Comparison of ENCODE assay signal across 9 cellular contexts in the genomic region with DNA sequence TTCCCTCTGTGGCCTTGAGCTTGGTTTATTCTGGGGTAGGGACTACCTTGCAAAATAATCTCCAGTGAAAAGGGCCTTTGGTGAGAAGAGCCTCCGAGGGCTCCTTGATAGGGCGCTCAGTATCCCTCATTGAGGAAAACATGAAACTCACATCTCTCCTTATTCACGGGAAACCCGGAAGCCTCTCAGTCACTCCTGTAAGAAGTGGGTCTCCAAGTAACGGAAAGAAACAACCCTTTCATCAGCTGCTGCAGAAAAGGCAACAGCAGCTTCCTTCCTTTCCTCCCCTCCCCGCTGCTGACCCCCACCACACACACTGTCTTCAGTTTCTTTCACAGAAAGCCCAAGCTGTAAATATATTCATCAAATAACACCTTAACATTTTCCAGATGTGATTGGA.
A peak's percentile ranks its signal among the peaks of the same experiment; 100 is the strongest.
DNase-seq lines count a peak whose midpoint lies in the region; ATAC-seq and TF ChIP-seq lines count a peak whose summit lies in the region.
"Had no signal": no experiment of that assay in that cellular context is flagged by ENCODE, and none has a peak within 500 bp of the region (broad histone marks: within the 10 kb centered on the region; RNA-seq: fewer than 3 reads in every experiment).

No MANE protein-coding gene starts in this region.

- H3K4me3 ChIP-seq in adrenal gland (peak overlapping the region in 1 of 4 donors; percentile 5), right lobe of liver (peak overlapping the region in 1 of 3 donors; percentile 0)

- H3K27ac ChIP-seq in adrenal gland = peak overlapping the region in 4 of 5 donors; percentile 4 to 87 (median 80)
- H3K27ac ChIP-seq in right lobe of liver = peak overlapping the region; percentile 64 to 84 (median 75)
- H3K27ac ChIP-seq in temporal lobe (ENCODE audit: low read depth, low read length) = peak overlapping the region; percentile 42

- H3K36me3 ChIP-seq in adrenal gland (replicated peaks in 1 of 2) (no peaks in the 10 kb centered on the region), right lobe of liver (no peaks in the 10 kb centered on the region)

- peak overlapping the region; percentile 24 for H3K4me3 Mint-ChIP-seq in activated CD4-positive, alpha-beta T cell treated with anti-CD3 and anti-CD28 coated beads, Interleukin-2, amount 10 ng/mL, durations not matched to agents 7 days and 5 days

- H3K4me1 Mint-ChIP-seq in activated CD4-positive, alpha-beta T cell treated with anti-CD3 and anti-CD28 coated beads, Interleukin-2, amount 10 ng/mL, durations not matched to agents 7 days and 5 days = peaks cover 41% of the 10 kb centered on the region

- H3K36me3 Mint-ChIP-seq in activated CD4-positive, alpha-beta T cell treated with anti-CD3 and anti-CD28 coated beads, Interleukin-2, amount 10 ng/mL, durations not matched to agents 7 days and 5 days (ENCODE audit: low read depth) = peaks cover 6% of the 10 kb centered on the region

- H3K4me1 ChIP-seq in adrenal gland (replicated peaks in 1 of 2) (peaks cover 10 to 38% of the 10 kb centered on the region in 2 donors), right lobe of liver (peaks cover 0 to 31% (median 7%) of the 10 kb centered on the region in 4 donors)

- no peaks in the 10 kb centered on the region for H3K27me3 Mint-ChIP-seq in activated CD4-positive, alpha-beta T cell treated with anti-CD3 and anti-CD28 coated beads, Interleukin-2, amount 10 ng/mL, durations not matched to agents 7 days and 5 days

- H3K27ac Mint-ChIP-seq in activated CD4-positive, alpha-beta T cell treated with anti-CD3 and anti-CD28 coated beads, Interleukin-2, amount 10 ng/mL, durations not matched to agents 7 days and 5 days = peak overlapping the region; percentile 86

- H3K9me3 ChIP-seq in adrenal gland (replicated peaks in 1 of 3) (no peaks in the 10 kb centered on the region), right lobe of liver (no peaks in the 10 kb centered on the region)

- in situ Hi-C loops in ACHN (cut with HindIII; ENCODE audit: low pct_ligation_motif_present, low pct_unique_long_range_greater_than_20kb, low sequenced_read_pairs) = no loop called here

- POLR2A ChIA-PET in activated CD4-positive, alpha-beta T cell treated with anti-CD3 and anti-CD28 coated beads, Interleukin-2, amount 10 ng/mL, durations not matched to agents 7 days and 5 days (lab: Charles Lee) = no interaction called here

- H3K9me3 Mint-ChIP-seq in activated CD4-positive, alpha-beta T cell treated with anti-CD3 and anti-CD28 coated beads, Interleukin-2, amount 10 ng/mL, durations not matched to agents 7 days and 5 days = no peaks in the 10 kb centered on the region

- 56 to 78% (median 65%) methylated on average over 5 to 6 of the region's 6 CpGs for WGBS in adrenal gland, 4 donors
- WGBS in right lobe of liver (ENCODE audit: insufficient coverage, low coverage, low lambda C conversion rate, missing lambda C conversion rate) = 31% methylated on average over 2 of the region's 6 CpGs

- TF ChIP-seq POLR2A in adrenal gland (IDR thresholded peaks at IDR 0.05) (no peak), right lobe of liver (IDR thresholded peaks at IDR 0.05) (no peak)

- DNase-seq in activated CD4-positive, alpha-beta T cell treated with anti-CD3 and anti-CD28 coated beads, Interleukin-2, amount 10 ng/mL, durations not matched to agents 7 days and 5 days = no peak
- no peak for DNase-seq in activated CD4-positive, alpha-beta T cell treated with anti-CD3 and anti-CD28 coated beads, Interleukin-2, amount 50 U/mL, for 1 hour
- DNase-seq in adrenal gland (no peak), right lobe of liver (no peak), ACHN (no peak), NCI-H1105 treated with DMSO at 0.1 percent for 48 hours (lab: John Stamatoyannopoulos, UW) (no peak), left colon (no peak)
- DNase-seq: NCI-H1048 had no signal

- TF ChIP-seq CTCF in adrenal gland (IDR thresholded peaks at IDR 0.05) (no peak), right lobe of liver (IDR thresholded peaks at IDR 0.05) (no peak)

- CTCF ChIA-PET in activated CD4-positive, alpha-beta T cell treated with anti-CD3 and anti-CD28 coated beads, Interleukin-2, amount 10 ng/mL, durations not matched to agents 7 days and 5 days (lab: Charles Lee) = interaction anchor here (1.0 kb wide), 1 partner anchor 11 kb away, joined by 3 read pairs; no protein-coding TSS in a partner anchor

- intact Hi-C loops in adrenal gland (cut with DNase I) (no loop called here), right lobe of liver (cut with DNase I) (no loop called here), left colon (cut with DNase I, micrococcal nuclease) (no loop called here)

- H3K27me3 ChIP-seq in adrenal gland (no peaks in the 10 kb centered on the region), right lobe of liver (no peaks in the 10 kb centered on the region)

- ATAC-seq in right lobe of liver = no peak
- ATAC-seq in left colon = no peak
